In the genomic region with DNA sequence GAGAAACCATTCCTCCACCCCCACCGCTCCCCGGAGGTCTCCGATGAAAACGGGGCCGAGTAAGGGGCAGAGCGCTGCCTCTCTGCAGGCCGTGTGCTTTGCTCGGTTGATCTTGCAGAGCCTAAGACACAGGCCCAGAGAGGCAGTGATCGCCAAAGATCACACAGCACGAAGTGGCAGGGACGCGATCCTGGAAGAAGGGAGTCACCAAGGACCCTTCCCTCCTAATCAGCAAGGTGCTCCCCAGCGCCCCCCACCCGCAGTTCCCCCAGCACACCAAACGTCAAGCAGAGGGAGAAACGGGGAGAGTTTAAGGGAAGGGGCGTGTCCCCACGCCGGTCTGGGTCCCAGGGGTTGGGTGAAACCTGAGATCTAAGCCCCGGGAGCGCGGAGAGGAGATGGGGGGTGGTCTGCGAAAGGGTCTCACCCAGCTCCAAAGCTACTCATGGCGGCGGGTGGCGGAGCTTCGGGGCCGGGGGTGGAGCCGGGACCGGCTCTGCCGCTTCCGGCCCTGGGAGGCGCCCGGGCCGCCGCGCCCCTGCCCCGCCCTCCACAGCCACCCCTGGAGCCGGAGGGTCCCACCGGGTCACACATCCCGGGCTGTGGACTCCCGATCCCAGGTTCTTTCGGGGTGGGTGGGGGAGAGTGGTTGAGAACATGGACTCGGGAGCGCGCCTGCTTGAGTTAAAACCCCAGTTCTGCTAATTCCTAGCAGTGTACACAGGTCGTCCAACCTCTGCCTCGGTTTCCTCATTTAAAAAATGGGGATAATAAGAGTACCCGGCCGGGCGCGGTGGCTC, we compare ENCODE assay signal across 8 cellular contexts. TPM values are rescaled to one million over a fixed set of nuclear protein-coding genes. Genes with fewer than 3 reads are reported as not detected.
DNase-seq lines count a peak whose midpoint lies in the region; ATAC-seq and TF ChIP-seq lines count a peak whose summit lies in the region.

A gene with protein sequence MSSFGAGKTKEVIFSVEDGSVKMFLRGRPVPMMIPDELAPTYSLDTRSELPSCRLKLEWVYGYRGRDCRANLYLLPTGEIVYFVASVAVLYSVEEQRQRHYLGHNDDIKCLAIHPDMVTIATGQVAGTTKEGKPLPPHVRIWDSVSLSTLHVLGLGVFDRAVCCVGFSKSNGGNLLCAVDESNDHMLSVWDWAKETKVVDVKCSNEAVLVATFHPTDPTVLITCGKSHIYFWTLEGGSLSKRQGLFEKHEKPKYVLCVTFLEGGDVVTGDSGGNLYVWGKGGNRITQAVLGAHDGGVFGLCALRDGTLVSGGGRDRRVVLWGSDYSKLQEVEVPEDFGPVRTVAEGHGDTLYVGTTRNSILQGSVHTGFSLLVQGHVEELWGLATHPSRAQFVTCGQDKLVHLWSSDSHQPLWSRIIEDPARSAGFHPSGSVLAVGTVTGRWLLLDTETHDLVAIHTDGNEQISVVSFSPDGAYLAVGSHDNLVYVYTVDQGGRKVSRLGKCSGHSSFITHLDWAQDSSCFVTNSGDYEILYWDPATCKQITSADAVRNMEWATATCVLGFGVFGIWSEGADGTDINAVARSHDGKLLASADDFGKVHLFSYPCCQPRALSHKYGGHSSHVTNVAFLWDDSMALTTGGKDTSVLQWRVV (minus strand): TSS at position 468 of the 800 bp plus-strand sequence. CDS start 21 bp downstream, at position 447.

- H3K4me2 ChIP-seq in BLaER1, result peak within 1 kb of the TSS; percentile 95

- H3K4me1 ChIP-seq in BLaER1 (peaks cover 54% of the 10 kb centered on the region), HAP-1 (peaks cover 30% of the 10 kb centered on the region), gastrocnemius medialis (peaks cover 16 to 28% of the 10 kb centered on the region in 2 donors)

- TF ChIP-seq CTCF in gastrocnemius medialis (IDR thresholded peaks at IDR 0.05 in 4 of 5, conservative IDR thresholded peaks at IDR 0.05 in 1 of 5), result peak in 1 of 5 experiments; percentile 8

- ATAC-seq in gastrocnemius medialis, result peak in 1 of 2 donors; percentile 27
- no peak for ATAC-seq in HG02981 (IDR thresholded peaks at IDR 0.05; ENCODE audit: unreplicated experiment)

- H3K36me3 ChIP-seq in BLaER1 (0 out of 2 replicates have a peak, but pooled peaks cover 4% of the 10 kb centered on the region), HAP-1 (replicated peaks) (no peaks in the 10 kb centered on the region; the same call in 1 of the 2 replicates), gastrocnemius medialis (no peaks in the 10 kb centered on the region)

- TF ChIP-seq POLR2A in gastrocnemius medialis (IDR thresholded peaks at IDR 0.05), result no peak

- peak; percentile 69 to 83 for DNase-seq in HAP-1 (ENCODE audit: low spot score in 2 of 2)
- DNase-seq in SW480 (ENCODE audit: low spot score), result peak; percentile 20
- peak; percentile 69 for DNase-seq in hepatic stellate cell (ENCODE audit: low spot score)
- no peak for DNase-seq in gastrocnemius medialis
- DNase-seq in globus pallidus (ENCODE audit: low spot score), result no peak

- H3K27me3 ChIP-seq in BLaER1, result peaks cover 9% of the 10 kb centered on the region
- no peaks in the 10 kb centered on the region for H3K27me3 ChIP-seq in HAP-1 (ENCODE audit: low read depth)
- peaks cover 0 to 19% (median 9%) of the 10 kb centered on the region in 3 donors for H3K27me3 ChIP-seq in gastrocnemius medialis

- in situ Hi-C loops in HAP-1 (cut with MboI; ENCODE audit: low sequenced_read_pairs) (no loop called here), gastrocnemius medialis (cut with MboI; ENCODE audit: low sequenced_read_pairs in 4 of 4) (loop anchor here in 1 of 4 donors (10.0 kb wide), 1 partner anchor 114 kb away; no protein-coding TSS in a partner anchor)

- peak within 1 kb of the TSS; percentile 77 for H3K4me3 ChIP-seq in BLaER1
- H3K4me3 ChIP-seq in HAP-1, result peak within 1 kb of the TSS; percentile 43
- H3K4me3 ChIP-seq in gastrocnemius medialis, result peak within 1 kb of the TSS; percentile 57 to 72 (median 62)

- intact Hi-C loops in gastrocnemius medialis (cut with DNase I; ENCODE audit: low total_unique reads), result no loop called here

- no peaks in the 10 kb centered on the region for H4K20me1 ChIP-seq in BLaER1

- WGBS in adipose tissue, 3 donors, result 2 to 5% (median 4%) methylated on average over 46 to 52 of the region's 52 CpGs

- H3K9me3 ChIP-seq in BLaER1, result no peaks in the 10 kb centered on the region
- H3K9me3 ChIP-seq in HAP-1, result no peaks in the 10 kb centered on the region
- H3K9me3 ChIP-seq in gastrocnemius medialis, result no peaks in the 10 kb centered on the region

- H3K9ac ChIP-seq in BLaER1, result peak within 1 kb of the TSS; percentile 81

- peak within 1 kb of the TSS; percentile 62; the same call in 1 of the 2 replicates for H3K27ac ChIP-seq in BLaER1
- no peak within 1 kb of the TSS for H3K27ac ChIP-seq in adipose tissue (ENCODE audit: low read depth, low read length)
- H3K27ac ChIP-seq in gastrocnemius medialis, result peak within 1 kb of the TSS; percentile 3 to 41 (median 38)

RNA-seq across cellular contexts. Expression of the gene that starts here (rescaled TPM):
- 10 to 100 TPM; 17.5 to 29.2 (median 22.3) TPM for polyA plus RNA-seq in adipose tissue
- 1 to 10 TPM; 3.0 to 6.7 (median 4.8) TPM for total RNA-seq in gastrocnemius medialis

Comparison
In these comparisons a context has a peak if more than half of its experiments do, and no peak if none do; other contexts are left out.
1. DNase-seq: peak in HAP-1 (2 of 2), SW480 (single experiment) and hepatic stellate cell (single experiment); none in gastrocnemius medialis (0 of 2) and globus pallidus (single experiment).
2. Peak in every context shown above with its lines, with median percentiles within 50 percentile points of each other: H3K4me3 ChIP-seq.